In genomic region chr5:142320851-142321560, GRCh38 we compare ENCODE assay signal across 1 cellular context.
A peak's percentile ranks its signal among the peaks of the same experiment; 100 is the strongest.
TF ChIP-seq lines count a peak whose summit lies in the region.

No MANE protein-coding gene starts in this region.

TF ChIP-seq in HepG2, 621 proteins besides CTCF, POLR2A, EP300 and RAD21 (continued from another document and continues in another):
- TF ChIP-seq TFE3 (CRISPR knock-in tag; IDR thresholded peaks at IDR 0.05) = no peak
- TF ChIP-seq HHEX (CRISPR knock-in tag; IDR thresholded peaks at IDR 0.05) = no peak
- TF ChIP-seq GFI1 (CRISPR knock-in tag; IDR thresholded peaks at IDR 0.05; ENCODE audit: borderline replicate concordance) = no peak
- TF ChIP-seq, protein P1, sequence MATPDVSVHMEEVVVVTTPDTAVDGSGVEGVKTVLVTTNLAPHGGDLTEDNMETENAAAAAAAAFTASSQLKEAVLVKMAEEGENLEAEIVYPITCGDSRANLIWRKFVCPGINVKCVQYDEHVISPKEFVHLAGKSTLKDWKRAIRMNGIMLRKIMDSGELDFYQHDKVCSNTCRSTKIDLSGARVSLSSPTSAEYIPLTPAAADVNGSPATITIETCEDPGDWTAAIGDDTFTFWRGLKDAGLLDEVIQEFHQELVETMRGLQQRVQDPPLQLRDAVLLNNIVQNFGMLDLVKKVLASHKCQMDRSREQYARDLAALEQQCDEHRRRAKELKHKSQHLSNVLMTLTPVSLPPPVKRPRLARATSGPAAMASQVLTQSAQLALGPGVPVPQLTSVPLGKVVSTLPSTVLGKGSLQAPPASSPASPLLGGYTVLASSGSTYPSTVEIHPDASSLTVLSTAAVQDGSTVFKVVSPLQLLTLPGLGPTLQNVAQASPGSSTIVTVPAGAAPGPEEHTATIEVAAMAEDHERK (CRISPR knock-in tag; IDR thresholded peaks at IDR 0.05; ENCODE audit: low read depth) = no peak
- TF ChIP-seq, protein P2, sequence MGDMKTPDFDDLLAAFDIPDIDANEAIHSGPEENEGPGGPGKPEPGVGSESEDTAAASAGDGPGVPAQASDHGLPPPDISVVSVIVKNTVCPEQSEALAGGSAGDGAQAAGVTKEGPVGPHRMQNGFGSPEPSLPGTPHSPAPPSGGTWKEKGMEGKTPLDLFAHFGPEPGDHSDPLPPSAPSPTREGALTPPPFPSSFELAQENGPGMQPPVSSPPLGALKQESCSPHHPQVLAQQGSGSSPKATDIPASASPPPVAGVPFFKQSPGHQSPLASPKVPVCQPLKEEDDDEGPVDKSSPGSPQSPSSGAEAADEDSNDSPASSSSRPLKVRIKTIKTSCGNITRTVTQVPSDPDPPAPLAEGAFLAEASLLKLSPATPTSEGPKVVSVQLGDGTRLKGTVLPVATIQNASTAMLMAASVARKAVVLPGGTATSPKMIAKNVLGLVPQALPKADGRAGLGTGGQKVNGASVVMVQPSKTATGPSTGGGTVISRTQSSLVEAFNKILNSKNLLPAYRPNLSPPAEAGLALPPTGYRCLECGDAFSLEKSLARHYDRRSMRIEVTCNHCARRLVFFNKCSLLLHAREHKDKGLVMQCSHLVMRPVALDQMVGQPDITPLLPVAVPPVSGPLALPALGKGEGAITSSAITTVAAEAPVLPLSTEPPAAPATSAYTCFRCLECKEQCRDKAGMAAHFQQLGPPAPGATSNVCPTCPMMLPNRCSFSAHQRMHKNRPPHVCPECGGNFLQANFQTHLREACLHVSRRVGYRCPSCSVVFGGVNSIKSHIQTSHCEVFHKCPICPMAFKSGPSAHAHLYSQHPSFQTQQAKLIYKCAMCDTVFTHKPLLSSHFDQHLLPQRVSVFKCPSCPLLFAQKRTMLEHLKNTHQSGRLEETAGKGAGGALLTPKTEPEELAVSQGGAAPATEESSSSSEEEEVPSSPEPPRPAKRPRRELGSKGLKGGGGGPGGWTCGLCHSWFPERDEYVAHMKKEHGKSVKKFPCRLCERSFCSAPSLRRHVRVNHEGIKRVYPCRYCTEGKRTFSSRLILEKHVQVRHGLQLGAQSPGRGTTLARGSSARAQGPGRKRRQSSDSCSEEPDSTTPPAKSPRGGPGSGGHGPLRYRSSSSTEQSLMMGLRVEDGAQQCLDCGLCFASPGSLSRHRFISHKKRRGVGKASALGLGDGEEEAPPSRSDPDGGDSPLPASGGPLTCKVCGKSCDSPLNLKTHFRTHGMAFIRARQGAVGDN (CRISPR knock-in tag; IDR thresholded peaks at IDR 0.05) = peak; percentile 80
- 0 out of 2 replicates have a peak, but pooled peaks have one; percentile 6 for TF ChIP-seq KAT8 (CRISPR knock-in tag; IDR thresholded peaks at IDR 0.05)
- no peak for TF ChIP-seq NFYB (CRISPR knock-in tag; IDR thresholded peaks at IDR 0.05)
- 0 out of 2 replicates have a peak, but pooled peaks have one; percentile 27 for TF ChIP-seq ZNF772 (CRISPR knock-in tag; IDR thresholded peaks at IDR 0.05)
- TF ChIP-seq, protein P3, sequence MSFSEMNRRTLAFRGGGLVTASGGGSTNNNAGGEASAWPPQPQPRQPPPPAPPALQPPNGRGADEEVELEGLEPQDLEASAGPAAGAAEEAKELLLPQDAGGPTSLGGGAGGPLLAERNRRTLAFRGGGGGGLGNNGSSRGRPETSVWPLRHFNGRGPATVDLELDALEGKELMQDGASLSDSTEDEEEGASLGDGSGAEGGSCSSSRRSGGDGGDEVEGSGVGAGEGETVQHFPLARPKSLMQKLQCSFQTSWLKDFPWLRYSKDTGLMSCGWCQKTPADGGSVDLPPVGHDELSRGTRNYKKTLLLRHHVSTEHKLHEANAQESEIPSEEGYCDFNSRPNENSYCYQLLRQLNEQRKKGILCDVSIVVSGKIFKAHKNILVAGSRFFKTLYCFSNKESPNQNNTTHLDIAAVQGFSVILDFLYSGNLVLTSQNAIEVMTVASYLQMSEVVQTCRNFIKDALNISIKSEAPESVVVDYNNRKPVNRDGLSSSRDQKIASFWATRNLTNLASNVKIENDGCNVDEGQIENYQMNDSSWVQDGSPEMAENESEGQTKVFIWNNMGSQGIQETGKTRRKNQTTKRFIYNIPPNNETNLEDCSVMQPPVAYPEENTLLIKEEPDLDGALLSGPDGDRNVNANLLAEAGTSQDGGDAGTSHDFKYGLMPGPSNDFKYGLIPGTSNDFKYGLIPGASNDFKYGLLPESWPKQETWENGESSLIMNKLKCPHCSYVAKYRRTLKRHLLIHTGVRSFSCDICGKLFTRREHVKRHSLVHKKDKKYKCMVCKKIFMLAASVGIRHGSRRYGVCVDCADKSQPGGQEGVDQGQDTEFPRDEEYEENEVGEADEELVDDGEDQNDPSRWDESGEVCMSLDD (CRISPR knock-in tag; IDR thresholded peaks at IDR 0.05; ENCODE audit: borderline replicate concordance) = peak; percentile 61; the same call in 1 of the 2 replicates
- peak; percentile 43; the same call in 1 of the 2 replicates for TF ChIP-seq HNF4A (CRISPR knock-in tag; IDR thresholded peaks at IDR 0.05)
- TF ChIP-seq, protein P4, sequence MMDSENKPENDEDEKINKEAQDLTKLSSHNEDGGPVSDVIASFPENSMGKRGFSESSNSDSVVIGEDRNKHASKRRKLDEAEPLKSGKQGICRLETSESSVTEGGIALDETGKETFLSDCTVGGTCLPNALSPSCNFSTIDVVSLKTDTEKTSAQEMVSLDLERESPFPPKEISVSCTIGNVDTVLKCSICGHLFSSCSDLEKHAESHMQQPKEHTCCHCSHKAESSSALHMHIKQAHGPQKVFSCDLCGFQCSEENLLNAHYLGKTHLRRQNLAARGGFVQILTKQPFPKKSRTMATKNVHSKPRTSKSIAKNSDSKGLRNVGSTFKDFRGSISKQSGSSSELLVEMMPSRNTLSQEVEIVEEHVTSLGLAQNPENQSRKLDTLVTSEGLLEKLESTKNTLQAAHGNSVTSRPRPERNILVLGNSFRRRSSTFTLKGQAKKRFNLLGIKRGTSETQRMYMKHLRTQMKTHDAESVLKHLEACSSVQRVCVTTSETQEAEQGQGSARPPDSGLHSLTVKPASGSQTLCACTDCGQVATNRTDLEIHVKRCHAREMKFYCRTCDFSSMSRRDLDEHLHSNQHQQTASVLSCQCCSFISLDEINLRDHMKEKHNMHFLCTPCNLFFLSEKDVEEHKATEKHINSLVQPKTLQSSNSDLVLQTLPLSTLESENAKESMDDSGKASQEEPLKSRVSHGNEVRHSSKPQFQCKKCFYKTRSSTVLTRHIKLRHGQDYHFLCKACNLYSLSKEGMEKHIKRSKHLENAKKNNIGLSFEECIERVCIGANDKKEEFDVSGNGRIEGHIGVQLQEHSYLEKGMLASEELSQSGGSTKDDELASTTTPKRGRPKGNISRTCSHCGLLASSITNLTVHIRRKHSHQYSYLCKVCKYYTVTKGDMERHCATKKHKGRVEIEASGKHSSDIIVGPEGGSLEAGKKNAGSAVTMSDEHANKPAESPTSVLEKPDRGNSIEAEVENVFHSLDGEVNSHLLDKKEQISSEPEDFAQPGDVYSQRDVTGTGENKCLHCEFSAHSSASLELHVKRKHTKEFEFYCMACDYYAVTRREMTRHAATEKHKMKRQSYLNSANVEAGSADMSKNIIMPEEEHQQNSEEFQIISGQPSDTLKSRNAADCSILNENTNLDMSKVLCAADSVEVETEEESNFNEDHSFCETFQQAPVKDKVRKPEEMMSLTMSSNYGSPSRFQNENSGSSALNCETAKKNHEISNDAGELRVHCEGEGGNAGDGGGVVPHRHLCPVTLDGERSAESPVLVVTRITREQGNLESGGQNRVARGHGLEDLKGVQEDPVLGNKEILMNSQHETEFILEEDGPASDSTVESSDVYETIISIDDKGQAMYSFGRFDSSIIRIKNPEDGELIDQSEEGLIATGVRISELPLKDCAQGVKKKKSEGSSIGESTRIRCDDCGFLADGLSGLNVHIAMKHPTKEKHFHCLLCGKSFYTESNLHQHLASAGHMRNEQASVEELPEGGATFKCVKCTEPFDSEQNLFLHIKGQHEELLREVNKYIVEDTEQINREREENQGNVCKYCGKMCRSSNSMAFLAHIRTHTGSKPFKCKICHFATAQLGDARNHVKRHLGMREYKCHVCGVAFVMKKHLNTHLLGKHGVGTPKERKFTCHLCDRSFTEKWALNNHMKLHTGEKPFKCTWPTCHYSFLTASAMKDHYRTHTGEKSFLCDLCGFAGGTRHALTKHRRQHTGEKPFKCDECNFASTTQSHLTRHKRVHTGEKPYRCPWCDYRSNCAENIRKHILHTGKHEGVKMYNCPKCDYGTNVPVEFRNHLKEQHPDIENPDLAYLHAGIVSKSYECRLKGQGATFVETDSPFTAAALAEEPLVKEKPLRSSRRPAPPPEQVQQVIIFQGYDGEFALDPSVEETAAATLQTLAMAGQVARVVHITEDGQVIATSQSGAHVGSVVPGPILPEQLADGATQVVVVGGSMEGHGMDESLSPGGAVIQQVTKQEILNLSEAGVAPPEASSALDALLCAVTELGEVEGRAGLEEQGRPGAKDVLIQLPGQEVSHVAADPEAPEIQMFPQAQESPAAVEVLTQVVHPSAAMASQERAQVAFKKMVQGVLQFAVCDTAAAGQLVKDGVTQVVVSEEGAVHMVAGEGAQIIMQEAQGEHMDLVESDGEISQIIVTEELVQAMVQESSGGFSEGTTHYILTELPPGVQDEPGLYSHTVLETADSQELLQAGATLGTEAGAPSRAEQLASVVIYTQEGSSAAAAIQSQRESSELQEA (CRISPR knock-in tag; IDR thresholded peaks at IDR 0.05; ENCODE audit: not compliant biosample characterization) = peak; percentile 40
- peak; percentile 58 for TF ChIP-seq RBM22 (optimal IDR thresholded peaks at IDR 0.05; ENCODE audit: low read length)
- TF ChIP-seq TFDP1 (CRISPR knock-in tag; IDR thresholded peaks at IDR 0.05; ENCODE audit: borderline replicate concordance) = 0 out of 2 replicates have a peak, but pooled peaks have one; percentile 30
- TF ChIP-seq ZNF547 (CRISPR knock-in tag; IDR thresholded peaks at IDR 0.05) = 0 out of 2 replicates have a peak, but pooled peaks have one; percentile 36
- peak; percentile 37; the same call in 1 of the 2 replicates for TF ChIP-seq ZFY (CRISPR knock-in tag; IDR thresholded peaks at IDR 0.05)
- TF ChIP-seq POLR2AphosphoS2 (IDR thresholded peaks at IDR 0.05; ENCODE audit: low read depth, low read length) = no peak
- no peak for TF ChIP-seq KDM1A (CRISPR knock-in tag; IDR thresholded peaks at IDR 0.05)
- TF ChIP-seq ZBTB7B (CRISPR knock-in tag; IDR thresholded peaks at IDR 0.05) = no peak
- no peak for TF ChIP-seq NFRKB (IDR thresholded peaks at IDR 0.05)
- TF ChIP-seq ZNF274 (CRISPR knock-in tag; IDR thresholded peaks at IDR 0.05) = peak; percentile 61; the same call in 1 of the 2 replicates
- peak; percentile 36; the same call in 1 of the 2 replicates for TF ChIP-seq YEATS4 (CRISPR knock-in tag; IDR thresholded peaks at IDR 0.05; ENCODE audit: borderline replicate concordance)
- TF ChIP-seq ZSCAN21 (CRISPR knock-in tag; IDR thresholded peaks at IDR 0.05; ENCODE audit: borderline replicate concordance) = peak; percentile 57; the same call in 1 of the 2 replicates
- TF ChIP-seq MTA3 (CRISPR knock-in tag; IDR thresholded peaks at IDR 0.05) = no peak
- no peak for TF ChIP-seq ZSCAN31 (CRISPR knock-in tag; IDR thresholded peaks at IDR 0.05; ENCODE audit: low read depth)
- no peak for TF ChIP-seq STAT6 (CRISPR knock-in tag; IDR thresholded peaks at IDR 0.05; ENCODE audit: borderline replicate concordance)
- TF ChIP-seq, protein P5, sequence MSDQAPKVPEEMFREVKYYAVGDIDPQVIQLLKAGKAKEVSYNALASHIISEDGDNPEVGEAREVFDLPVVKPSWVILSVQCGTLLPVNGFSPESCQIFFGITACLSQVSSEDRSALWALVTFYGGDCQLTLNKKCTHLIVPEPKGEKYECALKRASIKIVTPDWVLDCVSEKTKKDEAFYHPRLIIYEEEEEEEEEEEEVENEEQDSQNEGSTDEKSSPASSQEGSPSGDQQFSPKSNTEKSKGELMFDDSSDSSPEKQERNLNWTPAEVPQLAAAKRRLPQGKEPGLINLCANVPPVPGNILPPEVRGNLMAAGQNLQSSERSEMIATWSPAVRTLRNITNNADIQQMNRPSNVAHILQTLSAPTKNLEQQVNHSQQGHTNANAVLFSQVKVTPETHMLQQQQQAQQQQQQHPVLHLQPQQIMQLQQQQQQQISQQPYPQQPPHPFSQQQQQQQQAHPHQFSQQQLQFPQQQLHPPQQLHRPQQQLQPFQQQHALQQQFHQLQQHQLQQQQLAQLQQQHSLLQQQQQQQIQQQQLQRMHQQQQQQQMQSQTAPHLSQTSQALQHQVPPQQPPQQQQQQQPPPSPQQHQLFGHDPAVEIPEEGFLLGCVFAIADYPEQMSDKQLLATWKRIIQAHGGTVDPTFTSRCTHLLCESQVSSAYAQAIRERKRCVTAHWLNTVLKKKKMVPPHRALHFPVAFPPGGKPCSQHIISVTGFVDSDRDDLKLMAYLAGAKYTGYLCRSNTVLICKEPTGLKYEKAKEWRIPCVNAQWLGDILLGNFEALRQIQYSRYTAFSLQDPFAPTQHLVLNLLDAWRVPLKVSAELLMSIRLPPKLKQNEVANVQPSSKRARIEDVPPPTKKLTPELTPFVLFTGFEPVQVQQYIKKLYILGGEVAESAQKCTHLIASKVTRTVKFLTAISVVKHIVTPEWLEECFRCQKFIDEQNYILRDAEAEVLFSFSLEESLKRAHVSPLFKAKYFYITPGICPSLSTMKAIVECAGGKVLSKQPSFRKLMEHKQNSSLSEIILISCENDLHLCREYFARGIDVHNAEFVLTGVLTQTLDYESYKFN (CRISPR knock-in tag; conservative IDR thresholded peaks at IDR 0.05) = peak; percentile 32; the same call in 1 of the 2 replicates
